Comparison of ENCODE assay signal across 25 cellular contexts in the genomic region with DNA sequence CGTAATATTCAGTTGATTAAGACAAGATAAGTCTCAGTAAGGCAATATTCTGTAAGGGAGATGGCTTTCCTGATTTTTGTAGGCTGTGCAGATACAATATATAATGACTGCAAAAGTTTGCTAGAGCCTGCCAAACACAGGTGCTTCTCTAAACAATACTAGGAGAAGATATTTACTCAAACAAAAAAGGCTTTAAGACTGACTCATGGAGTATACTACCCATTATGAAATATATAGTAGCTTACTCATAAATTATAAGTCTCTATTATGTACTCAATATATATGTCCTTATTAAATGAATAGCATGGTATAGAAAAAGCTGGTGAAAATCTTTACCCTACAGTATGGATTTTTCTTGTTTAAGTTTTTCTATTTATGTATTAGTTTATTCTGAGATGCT.
"Had no signal": no experiment of that assay in that cellular context is flagged by ENCODE, and none has a peak within 500 bp of the region (broad histone marks: within the 10 kb centered on the region; RNA-seq: fewer than 3 reads in every experiment).

No MANE protein-coding gene starts in this region.

- H3K27ac Mint-ChIP-seq: dendritic cell treated with granulocyte-macrophage colony-stimulating factor and Interleukin-4, amounts not matched to agents 40 ng/mL and 50 ng/mL, for 4 days; effector memory CD8-positive, alpha-beta T cell; endodermal cell; mesothelial cell of epicardium; naive B cell; naive thymus-derived CD8-positive, alpha-beta T cell had no signal

- DNase-seq: colonic mucosa; cortex of kidney; effector CD8-positive, alpha-beta T cell; effector memory CD8-positive, alpha-beta T cell; endodermal cell; erythroblast; foreskin melanocyte; gastrocnemius medialis; glutamatergic neuron; head of caudate nucleus; heart right ventricle; hippocampal formation; left cardiac atrium; left lung; left ventricle myocardium superior; lower lobe of right lung; mesenchymal stem cell; naive B cell; naive thymus-derived CD8-positive, alpha-beta T cell had no signal

- H3K9me3 ChIP-seq: colonic mucosa, gastrocnemius medialis had no signal

- H3K27me3 Mint-ChIP-seq: dendritic cell treated with granulocyte-macrophage colony-stimulating factor and Interleukin-4, amounts not matched to agents 40 ng/mL and 50 ng/mL, for 4 days; naive B cell had no signal

- FAIRE-seq: endometrium, islet of Langerhans, keratinocyte had no signal

- H3K27me3 ChIP-seq: colonic mucosa, esophagus muscularis mucosa, gastrocnemius medialis, heart right ventricle, left lung had no signal

- H3K36me3 Mint-ChIP-seq: naive B cell; naive thymus-derived CD8-positive, alpha-beta T cell had no signal

- H3K36me3 ChIP-seq: colonic mucosa, esophagus muscularis mucosa, gastrocnemius medialis, heart right ventricle, left lung, lower lobe of right lung had no signal

- H3K9me3 Mint-ChIP-seq: effector memory CD8-positive, alpha-beta T cell had no signal

- ATAC-seq: effector memory CD8-positive, alpha-beta T cell; gastrocnemius medialis; heart right ventricle; left cardiac atrium; left lung; left ventricle myocardium superior; lower lobe of right lung; naive thymus-derived CD8-positive, alpha-beta T cell had no signal

- H3K4me3 ChIP-seq: colonic mucosa, esophagus muscularis mucosa, gastrocnemius medialis, heart right ventricle, left lung, lower lobe of right lung had no signal

- H3K4me1 Mint-ChIP-seq: endodermal cell; mesothelial cell of epicardium; naive B cell; naive thymus-derived CD8-positive, alpha-beta T cell had no signal

- H3K27ac ChIP-seq: colonic mucosa, esophagus muscularis mucosa, gastrocnemius medialis, heart right ventricle, left lung, lower lobe of right lung had no signal

- H3K4me3 Mint-ChIP-seq: dendritic cell treated with granulocyte-macrophage colony-stimulating factor and Interleukin-4, amounts not matched to agents 40 ng/mL and 50 ng/mL, for 4 days; effector memory CD8-positive, alpha-beta T cell; endodermal cell; mesothelial cell of epicardium; naive B cell; naive thymus-derived CD8-positive, alpha-beta T cell had no signal

- H3K4me1 ChIP-seq: colonic mucosa, esophagus muscularis mucosa, gastrocnemius medialis, left lung, lower lobe of right lung had no signal
